ENCODE assay signal across 23 cellular contexts in the genomic region with DNA sequence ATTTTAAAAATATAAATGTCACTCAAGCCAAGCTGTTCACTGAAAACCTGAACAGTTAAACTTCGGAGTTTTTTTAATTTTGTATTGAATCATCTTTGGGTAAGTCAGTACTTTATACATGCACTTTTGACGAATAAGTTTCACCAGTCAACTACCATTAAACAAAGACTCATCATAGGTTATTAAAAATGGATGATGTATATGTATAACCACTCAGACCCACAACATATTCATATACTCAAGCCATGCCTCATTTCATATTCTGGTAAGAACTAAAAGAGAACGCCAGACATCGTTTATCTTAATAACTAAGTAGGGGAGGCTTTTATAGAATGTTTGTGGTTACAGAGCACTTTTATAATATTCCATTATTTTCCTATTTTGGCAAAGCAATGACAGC. TPM values are rescaled to one million over a fixed set of nuclear protein-coding genes. Genes with fewer than 3 reads are reported as not detected.
DNase-seq lines count a peak whose midpoint lies in the region; ATAC-seq and TF ChIP-seq lines count a peak whose summit lies in the region.
"Had no signal": no experiment of that assay in that cellular context is flagged by ENCODE, and none has a peak within 500 bp of the region (broad histone marks: within the 10 kb centered on the region; RNA-seq: fewer than 3 reads in every experiment).

No MANE protein-coding gene starts in this region.

- no peak for DNase-seq in SK-N-SH
- DNase-seq in natural killer cell = no peak
- no peak for DNase-seq in natural killer cell treated with Interleukin-12 subunit alpha and Interleukin-12 subunit beta and Interleukin-15 and Interleukin-18, amount 100 ng/mL, for 72 hours (ENCODE audit: low spot score)
- peak; percentile 39 for DNase-seq in amniotic epithelial cell (ENCODE audit: low read depth)
- no peak for DNase-seq in mesendoderm
- no peak for DNase-seq in MV-4-11 (lab: John Stamatoyannopoulos, UW)
- DNase-seq: Caco-2; CD4-positive, alpha-beta memory T cell; DND-41; GM23248; H7; KBM-7; NCI-H1105 treated with DMSO at 0.1 percent for 48 hours; NCI-H146; NCI-H1930; NCI-H2107; NCI-H524; NCI-H774; SIG-M5 had no signal

- no peaks in the 10 kb centered on the region for H3K9me3 Mint-ChIP-seq in natural killer cell
- H3K9me3 Mint-ChIP-seq in natural killer cell treated with Interleukin-12 subunit alpha and Interleukin-12 subunit beta and Interleukin-15 and Interleukin-18, amount 100 ng/mL, for 72 hours = no peaks in the 10 kb centered on the region

- H3K79me2 ChIP-seq in SK-N-SH (ENCODE audit: insufficient read depth) = peaks cover 99% of the 10 kb centered on the region
- H3K79me2 ChIP-seq in mesendoderm (ENCODE audit: control insufficient read depth, insufficient read depth, low read length) = peaks cover 74% of the 10 kb centered on the region

- H3K4me3 ChIP-seq in SK-N-SH (ENCODE audit: low read depth in 2 of 2, low read length in 1 of 2) (no peak overlapping the region), mesendoderm (ENCODE audit: low read length) (no peak overlapping the region)
- H3K4me3 ChIP-seq: BLaER1, GM23248, SK-N-MC had no signal

- H3K4me2 ChIP-seq in SK-N-SH = no peak overlapping the region
- H3K4me2 ChIP-seq in mesendoderm (ENCODE audit: low read length) = no peak overlapping the region
- H3K4me2 ChIP-seq: BLaER1 had no signal

- 85% methylated on average over 4 of the region's 4 CpGs for WGBS in SK-N-SH (ENCODE audit: low lambda C conversion rate)
- no CpG with 5 or more reads among the region's 4 CpGs for WGBS in mesendoderm (ENCODE audit: extremely low coverage, insufficient coverage, low lambda C conversion rate)

- no peaks in the 10 kb centered on the region for H3K36me3 Mint-ChIP-seq in natural killer cell
- no peaks in the 10 kb centered on the region for H3K36me3 Mint-ChIP-seq in natural killer cell treated with Interleukin-12 subunit alpha and Interleukin-12 subunit beta and Interleukin-15 and Interleukin-18, amount 100 ng/mL, for 72 hours

- H3K18ac ChIP-seq in mesendoderm (ENCODE audit: low read length) = no peak overlapping the region

- H2AK5ac ChIP-seq in mesendoderm (ENCODE audit: low read length) = no peak overlapping the region

- H2BK120ac ChIP-seq in mesendoderm (ENCODE audit: low read depth, low read length) = no peak overlapping the region

- ATAC-seq in SK-N-SH treated with all-trans-retinoic acid at 6 μM for 48 hours = peak; percentile 63
- no peak for ATAC-seq in natural killer cell
- ATAC-seq in natural killer cell treated with Interleukin-12 subunit alpha and Interleukin-12 subunit beta and Interleukin-15 and Interleukin-18, amount 100 ng/mL, for 72 hours = no peak
- ATAC-seq in GM21717 (IDR thresholded peaks at IDR 0.05; ENCODE audit: unreplicated experiment) = no peak

- POLR2A ChIA-PET in SK-N-SH (lab: Yijun Ruan, JAX) = no interaction called here

- no peaks in the 10 kb centered on the region for H3K27me3 ChIP-seq in SK-N-SH (ENCODE audit: insufficient read depth)
- H3K27me3 ChIP-seq in mesendoderm (ENCODE audit: insufficient read depth, low read length, poor library complexity) = no peaks in the 10 kb centered on the region
- H3K27me3 ChIP-seq: BLaER1 had no signal

- H3K36me3 ChIP-seq in SK-N-SH (replicated peaks in 1 of 2; ENCODE audit: control insufficient read depth in 1 of 2, insufficient read depth in 2 of 2, low read length in 1 of 2) (no peaks in the 10 kb centered on the region), mesendoderm (ENCODE audit: control insufficient read depth, insufficient read depth, low read length) (no peaks in the 10 kb centered on the region)

- no peak overlapping the region for H3K56ac ChIP-seq in mesendoderm (ENCODE audit: low read length)

- H2BK5ac ChIP-seq in mesendoderm (ENCODE audit: low read length) = no peak overlapping the region

- H4K5ac ChIP-seq in mesendoderm (ENCODE audit: low read length) = no peak overlapping the region

- H3K23ac ChIP-seq in mesendoderm (ENCODE audit: low read length) = no peak overlapping the region

- no peak overlapping the region for H3K4ac ChIP-seq in mesendoderm (ENCODE audit: low read depth, low read length)

- peaks cover 3% of the 10 kb centered on the region for H3F3A ChIP-seq in SK-N-SH (replicated peaks; ENCODE audit: insufficient read depth)

- TF ChIP-seq EP300 in SK-N-SH (IDR thresholded peaks at IDR 0.05; ENCODE audit: borderline replicate concordance in 1 of 2, low read depth in 1 of 2, low read length in 1 of 2) = no peak

- H3K9me3 ChIP-seq in SK-N-SH = no peaks in the 10 kb centered on the region
- H3K9me3 ChIP-seq: Caco-2 had no signal

- H2AFZ ChIP-seq in SK-N-SH (ENCODE audit: low read depth) = no peak overlapping the region
- H2AFZ ChIP-seq: GM23248 had no signal

- peaks cover 10% of the 10 kb centered on the region for H3K79me1 ChIP-seq in mesendoderm (ENCODE audit: low read length)

- intact Hi-C loops in natural killer cell (cut with micrococcal nuclease) = no loop called here

- H3K9ac ChIP-seq in SK-N-SH (no peak overlapping the region), mesendoderm (ENCODE audit: low read length) (no peak overlapping the region)
- H3K9ac ChIP-seq: BLaER1, GM23248 had no signal

- H3K4me1 ChIP-seq in SK-N-SH (ENCODE audit: control insufficient read depth in 1 of 2, insufficient read depth in 2 of 2, low read depth in 1 of 2, low read length in 1 of 2) (peaks cover 0 to 17% of the 10 kb centered on the region in 2 experiments; a peak in 2 of 4 replicates), mesendoderm (ENCODE audit: control insufficient read depth, low read depth, low read length) (peaks cover 2% of the 10 kb centered on the region)

- no peak overlapping the region for H2BK15ac ChIP-seq in mesendoderm (replicated peaks; ENCODE audit: low read depth)

- H3K27me3 Mint-ChIP-seq in natural killer cell (ENCODE audit: low read depth in 2 of 2) = no peaks in the 10 kb centered on the region
- H3K27me3 Mint-ChIP-seq in natural killer cell treated with Interleukin-12 subunit alpha and Interleukin-12 subunit beta and Interleukin-15 and Interleukin-18, amount 100 ng/mL, for 72 hours = no peaks in the 10 kb centered on the region
- H3K27me3 Mint-ChIP-seq: CD4-positive, alpha-beta memory T cell had no signal

- TF ChIP-seq RAD21 in SK-N-SH (IDR thresholded peaks at IDR 0.05; ENCODE audit: low read length) = no peak

- TF ChIP-seq CTCF in SK-N-SH (IDR thresholded peaks at IDR 0.05) (no peak), natural killer cell (IDR thresholded peaks at IDR 0.05) (no peak)

- H3K4me1 Mint-ChIP-seq in natural killer cell = peaks cover 44 to 60% of the 10 kb centered on the region in 2 donors
- H3K4me1 Mint-ChIP-seq in natural killer cell treated with Interleukin-12 subunit alpha and Interleukin-12 subunit beta and Interleukin-15 and Interleukin-18, amount 100 ng/mL, for 72 hours (ENCODE audit: low read depth in 2 of 2) = peaks cover 25 to 27% of the 10 kb centered on the region in 2 donors

- H4K20me1 ChIP-seq in SK-N-SH (ENCODE audit: insufficient read depth) = peaks cover 98% of the 10 kb centered on the region

- H3K9me2 ChIP-seq in SK-N-SH = no peaks in the 10 kb centered on the region

- peak overlapping the region; percentile 45 for H3K4me3 Mint-ChIP-seq in natural killer cell
- H3K4me3 Mint-ChIP-seq in natural killer cell treated with Interleukin-12 subunit alpha and Interleukin-12 subunit beta and Interleukin-15 and Interleukin-18, amount 100 ng/mL, for 72 hours = no peak overlapping the region

- CTCF ChIA-PET in SK-N-SH (lab: Yijun Ruan, JAX) = no interaction called here

- H3K27ac ChIP-seq in SK-N-SH (ENCODE audit: low read depth in 2 of 2, low read length in 1 of 2) (no peak overlapping the region), mesendoderm (ENCODE audit: low read depth, low read length) (no peak overlapping the region)
- H3K27ac ChIP-seq: BLaER1, GM23248, SK-N-MC had no signal

- H3K27ac Mint-ChIP-seq in natural killer cell = peak overlapping the region; percentile 47 to 56
- no peak overlapping the region for H3K27ac Mint-ChIP-seq in natural killer cell treated with Interleukin-12 subunit alpha and Interleukin-12 subunit beta and Interleukin-15 and Interleukin-18, amount 100 ng/mL, for 72 hours

- no peak overlapping the region for H4K8ac ChIP-seq in mesendoderm (ENCODE audit: low read depth, low read length)

TF ChIP-seq in SK-N-SH treated with all-trans-retinoic acid at 6 μM for 48 hours, 23 proteins besides CTCF, POLR2A, EP300 and RAD21:
- no peak for TF ChIP-seq ZFP3 (CRISPR knock-in tag; IDR thresholded peaks at IDR 0.05)
- no peak for TF ChIP-seq ZFP30 (CRISPR knock-in tag; IDR thresholded peaks at IDR 0.05)
- no peak for TF ChIP-seq ARNTL (CRISPR knock-in tag; IDR thresholded peaks at IDR 0.05; ENCODE audit: borderline replicate concordance, low read depth)
- TF ChIP-seq ISL1 (CRISPR knock-in tag; IDR thresholded peaks at IDR 0.05) = peak; percentile 56

TF ChIP-seq in SK-N-SH, 30 proteins besides CTCF, POLR2A, EP300 and RAD21:
- TF ChIP-seq FOXJ3 (CRISPR knock-in tag; IDR thresholded peaks at IDR 0.05) (no peak), GATA2 (CRISPR knock-in tag; IDR thresholded peaks at IDR 0.05) (no peak), RFX5 (IDR thresholded peaks at IDR 0.05; ENCODE audit: low read length) (no peak)

RNA-seq across cellular contexts. Expression of a gene that starts 18.3 kb away (rescaled TPM):
- polyA plus RNA-seq in SK-N-SH (2012; rRNA removed) = 2.2 and 2.4 TPM in 2 replicates
- 3.7 TPM in 2 replicates for polyA plus RNA-seq in SK-N-SH (2012; cell fraction: cytosol; rRNA removed)
- 1.9 and 2.4 TPM in 2 replicates for polyA plus RNA-seq in SK-N-SH (2012; cell fraction: nucleus; rRNA removed)
- 100 to 1,000 TPM; 104 to 114 (median 110) TPM for total RNA-seq in natural killer cell
- 10 to 100 TPM; 48.7 to 57.6 TPM for total RNA-seq in natural killer cell treated with Interleukin-12 subunit alpha and Interleukin-12 subunit beta and Interleukin-15 and Interleukin-18, amount 100 ng/mL, for 72 hours
- 14.5 TPM for polyA plus RNA-seq in mesendoderm (2013, experiment 1 of 2)
- polyA plus RNA-seq in mesendoderm (2013, experiment 2 of 2) = 15.4 TPM

Comparison
In these comparisons a context has a peak if more than half of its experiments do, and no peak if none do; other contexts are left out.
1. H3K27ac Mint-ChIP-seq: peak in natural killer cell (2 of 2); none in natural killer cell treated with Interleukin-12 subunit alpha and Interleukin-12 subunit beta and Interleukin-15 and Interleukin-18, amount 100 ng/mL, for 72 hours (0 of 2).